ENCODE assay signal across 21 cellular contexts in genomic region chr19:34867631-34868030, GRCh38. TPM values are rescaled to one million over a fixed set of nuclear protein-coding genes. Genes with fewer than 3 reads are reported as not detected.
A peak's percentile ranks its signal among the peaks of the same experiment; 100 is the strongest.
DNase-seq lines count a peak whose midpoint lies in the region; ATAC-seq, FAIRE-seq and TF ChIP-seq lines count a peak whose summit lies in the region.
"Had no signal": no experiment of that assay in that cellular context is flagged by ENCODE, and none has a peak within 500 bp of the region (broad histone marks: within the 10 kb centered on the region; RNA-seq: fewer than 3 reads in every experiment).

No MANE protein-coding gene starts in this region.

- TF ChIP-seq RAD21 in A549 (conservative IDR thresholded peaks at IDR 0.05 in 1 of 2, IDR thresholded peaks at IDR 0.05 in 1 of 2) (no peak), K562 (CRISPR knock-in tag; conservative IDR thresholded peaks at IDR 0.05 in 1 of 2, IDR thresholded peaks at IDR 0.05 in 1 of 2) (no peak)

- DNase-seq in A549 (ENCODE audit: low read depth in 1 of 2, low spot score in 1 of 2) (no peak), GM23338 (ENCODE audit: low spot score) (no peak), K562 (ENCODE audit: extremely low read depth in 1 of 4, low spot score in 3 of 4) (no peak), DMS53 treated with DMSO at 0.1 percent for 48 hours (lab: John Stamatoyannopoulos, UW; ENCODE audit: unreplicated experiment) (no peak), NCI-H1417 (lab: John Stamatoyannopoulos, UW) (no peak)
- no peak for DNase-seq in activated CD8-positive, alpha-beta memory T cell treated with anti-CD3 and anti-CD28 coated beads for 24 hours
- DNase-seq: ACHN; AML-193; C1 segment of cervical spinal cord; Caco-2; CD8-positive, alpha-beta T cell; DMS153; DMS79; EL; GF-D8; H9 had no signal

- H3K4me1 ChIP-seq in A549: no peaks in the 10 kb centered on the region
- H3K4me1 ChIP-seq in GM23338 (ENCODE audit: insufficient read depth): peaks cover 8% of the 10 kb centered on the region
- H3K4me1 ChIP-seq in K562 (replicated peaks in 1 of 2; ENCODE audit: control insufficient read depth in 2 of 2, insufficient read depth in 2 of 2, low read length in 2 of 2): peaks cover 10 to 12% of the 10 kb centered on the region in 2 experiments; a peak in 3 of 5 replicates
- H3K4me1 ChIP-seq: Caco-2 had no signal

- TF ChIP-seq POLR2A in A549 (IDR thresholded peaks at IDR 0.05; ENCODE audit: low read length): no peak
- no peak for TF ChIP-seq POLR2A in K562 (conservative IDR thresholded peaks at IDR 0.05)

- H4K20me1 ChIP-seq in GM23338 (replicated peaks; ENCODE audit: insufficient read depth) (no peaks in the 10 kb centered on the region), K562 (replicated peaks; ENCODE audit: control insufficient read depth, insufficient read depth, low read length) (no peaks in the 10 kb centered on the region)

- H3K27ac ChIP-seq in A549 (no peak overlapping the region), GM23338 (ENCODE audit: low read depth) (no peak overlapping the region), K562 (ENCODE audit: extremely low read depth, low read depth, low read length) (no peak overlapping the region)
- H3K27ac ChIP-seq: 22Rv1 had no signal

- CTCF ChIA-PET in A549 (lab: Yijun Ruan, JAX): interaction anchor here (0.9 kb wide), 1 partner anchor 25 kb away, joined by 3 read pairs; no protein-coding TSS in a partner anchor
- CTCF ChIA-PET in K562 (lab: Yijun Ruan, JAX; ENCODE audit: low intra/inter-chr PET ratio): no interaction called here

- H3K9me2 ChIP-seq in GM23338 (ENCODE audit: insufficient read depth): no peaks in the 10 kb centered on the region

- TF ChIP-seq CTCF in A549 (IDR thresholded peaks at IDR 0.05) (no peak), GM23338 (conservative IDR thresholded peaks at IDR 0.05; ENCODE audit: low read depth in 2 of 2) (no peak), K562 (IDR thresholded peaks at IDR 0.05 in 2 of 3, conservative IDR thresholded peaks at IDR 0.05 in 1 of 3; ENCODE audit: insufficient read depth in 2 of 3, low read depth in 1 of 3, low read length in 3 of 3) (no peak)

- peaks cover 2% of the 10 kb centered on the region for H3K27me3 Mint-ChIP-seq in GM23338 (ENCODE audit: insufficient read depth, low read depth, poor library complexity)

- H3K27me3 ChIP-seq in GM23338 (ENCODE audit: insufficient read depth) (no peaks in the 10 kb centered on the region), K562 (ENCODE audit: control insufficient read depth in 2 of 2, insufficient read depth in 2 of 2, low read length in 2 of 2) (no peaks in the 10 kb centered on the region)

- no peaks in the 10 kb centered on the region for H3K36me3 Mint-ChIP-seq in GM23338 (ENCODE audit: low read depth)
- H3K36me3 Mint-ChIP-seq: CD8-positive, alpha-beta T cell had no signal

- H3K4me3 Mint-ChIP-seq in GM23338: no peak overlapping the region
- H3K4me3 Mint-ChIP-seq: CD8-positive, alpha-beta T cell; H9 had no signal

- no peak for TF ChIP-seq EP300 in A549 (IDR thresholded peaks at IDR 0.05)
- TF ChIP-seq EP300 in K562 (IDR thresholded peaks at IDR 0.05; ENCODE audit: low read length): no peak

- FAIRE-seq in A549 (lab: Jason Lieb, UNC) (peak; percentile 77), K562 (lab: Jason Lieb, UNC) (no peak)
- FAIRE-seq: A204.1, GM12891, GM18507 had no signal

- ATAC-seq in A549: 0 out of 6 replicates have a peak, but pooled peaks of 1 of the 2 experiments have one; percentile 30
- ATAC-seq in GM23338: no peak
- ATAC-seq in K562: peak; percentile 41
- ATAC-seq: CD8-positive, alpha-beta T cell; HCT116 had no signal

- H3K27ac Mint-ChIP-seq in GM23338: no peak overlapping the region
- H3K27ac Mint-ChIP-seq: CD8-positive, alpha-beta T cell had no signal

- H3K9ac ChIP-seq in K562 (ENCODE audit: insufficient read depth in 1 of 2, low read depth in 2 of 2, low read length in 2 of 2): no peak overlapping the region

- H3K9me3 ChIP-seq in A549 (peaks cover 29% of the 10 kb centered on the region), K562 (replicated peaks; ENCODE audit: control insufficient read depth, insufficient read depth, low read depth, low read length) (no peaks in the 10 kb centered on the region)
- H3K9me3 ChIP-seq: Caco-2 had no signal

- H3K79me2 ChIP-seq in GM23338 (replicated peaks; ENCODE audit: insufficient read depth) (no peaks in the 10 kb centered on the region), K562 (ENCODE audit: control insufficient read depth, insufficient read depth, low read length) (no peaks in the 10 kb centered on the region)

- H3K4me2 ChIP-seq in A549 (no peak overlapping the region), GM23338 (peak overlapping the region; percentile 48; the same call in 1 of the 2 replicates), K562 (ENCODE audit: insufficient read depth, low read length) (no peak overlapping the region)

- intact Hi-C loops in K562 (cut with micrococcal nuclease): no loop called here

- POLR2A ChIA-PET in A549 (lab: Yijun Ruan, JAX) (no interaction called here), K562 (lab: Yijun Ruan, JAX) (interaction anchor here (0.6 kb wide), 1 partner anchor 12 kb away, joined by 3 read pairs; no protein-coding TSS in a partner anchor)

- no peaks in the 10 kb centered on the region for H3K36me3 ChIP-seq in GM23338 (ENCODE audit: insufficient read depth)
- no peaks in the 10 kb centered on the region for H3K36me3 ChIP-seq in K562 (ENCODE audit: control insufficient read depth, insufficient read depth, low read length)

- in situ Hi-C loops in K562 (cut with MboI): no loop called here

- peaks cover 5% of the 10 kb centered on the region for H3K9me3 Mint-ChIP-seq in GM23338
- H3K9me3 Mint-ChIP-seq: CD8-positive, alpha-beta T cell had no signal

- H3F3A ChIP-seq in GM23338 (replicated peaks; ENCODE audit: low read depth): no peaks in the 10 kb centered on the region

- no peaks in the 10 kb centered on the region for H3K9me1 ChIP-seq in K562 (ENCODE audit: control insufficient read depth, insufficient read depth, low read length)

- peaks cover 5% of the 10 kb centered on the region; the same call in 2 of the 3 replicates for H3K4me1 Mint-ChIP-seq in GM23338

- BruUV-seq in K562 (replicated peaks; lab: Mats Ljungman, UMichigan): no TSS peak

- 44% methylated on average over 4 of the region's 4 CpGs for WGBS in A549 (ENCODE audit: missing lambda C conversion rate)
- 89% methylated on average over 4 of the region's 4 CpGs for WGBS in K562 (ENCODE audit: insufficient coverage, low coverage, missing lambda C conversion rate)

- no peak overlapping the region for H3K4me3 ChIP-seq in A549
- no peak overlapping the region for H3K4me3 ChIP-seq in GM23338
- no peak overlapping the region for H3K4me3 ChIP-seq in K562

- H2AFZ ChIP-seq in GM23338 (peak overlapping the region; percentile 94), K562 (ENCODE audit: low read depth, low read length) (peak overlapping the region; percentile 72)

TF ChIP-seq in GM23338, 12 proteins besides CTCF, POLR2A, EP300 and RAD21 (continues in another document):
- TF ChIP-seq JUNB (IDR thresholded peaks at IDR 0.05; ENCODE audit: unreplicated experiment): no peak

RNA-seq across cellular contexts. Expression of gene ZNF30, which starts 59.1 kb away (rescaled TPM):
- 9.4 and 11.2 TPM in 2 replicates for polyA plus RNA-seq in A549 (2011; rRNA removed)
- 2.9 and 3.0 TPM in 2 replicates for polyA plus RNA-seq in A549 (2012; cell fraction: cytosol; rRNA removed)
- polyA plus RNA-seq in A549 (2012; cell fraction: nucleus; rRNA removed): 2.0 and 2.8 TPM in 2 replicates
- polyA plus RNA-seq in A549 (2017; fragmentation: RNase III; extraction: RNeasy Plus Mini Kit Qiagen cat#74134 plus additional on column Dnase treatment): 5.1 to 5.7 TPM (median 5.4 TPM) in 3 replicates
- 10.2 and 10.9 TPM in 2 replicates for polyA minus RNA-seq in A549 (2011; rRNA and poly(A)+ RNA removed)
- total RNA-seq in GM23338 (2014; rRNA removed; shearing (Covaris generic)): 4.0 and 18.7 TPM in 2 replicates
- 3.3 and 4.1 TPM in 2 replicates for polyA plus RNA-seq in GM23338 (2016; fragmentation: Nextera tagmentation; extraction: Ambion mirVana)
- 8.3 and 8.9 TPM in 2 replicates for total RNA-seq in K562 (2011; cell fraction: chromatin; rRNA removed; ENCODE audit: low replicate concordance)
- 7.9 and 9.7 TPM in 2 replicates for total RNA-seq in K562 (2011; cell fraction: nucleolus; rRNA removed)
- total RNA-seq in K562 (2011; cell fraction: nucleoplasm; rRNA removed): 5.2 and 5.6 TPM in 2 replicates
- total RNA-seq in K562 (2014; rRNA removed): 7.1 and 10.8 TPM in 2 replicates
- 10.7 and 11.1 TPM in 2 replicates for total RNA-seq in K562 (2014; rRNA removed; fragmentation: Illumina TruSeq; extraction: Trizol)
- 9.0 and 10.6 TPM in 2 replicates for total RNA-seq in K562 (2015; rRNA removed; fragmentation: Illumina TruSeq; extraction: Trizol)
- total RNA-seq in K562 (2021): 10.3 and 11.4 TPM in 2 replicates
- 8.3 and 9.7 TPM in 2 replicates for polyA plus RNA-seq in K562 (2011; rRNA removed)
- 4.2 and 6.0 TPM in 2 replicates for polyA plus RNA-seq in K562 (2011; cell fraction: cytosol; rRNA removed)
- polyA plus RNA-seq in K562 (2011; cell fraction: nucleus; rRNA removed): 5.6 and 6.1 TPM in 2 replicates
- polyA plus RNA-seq in K562 (2012): 6.8 and 8.6 TPM in 2 replicates
- polyA plus RNA-seq in K562 (2014; fragmentation: Illumina TruSeq; extraction: Trizol): 8.3 and 9.8 TPM in 2 replicates
- polyA plus RNA-seq in K562 (2014; fragmentation: Nextera tagmentation; extraction: Ambion mirVana): 10 to 100 TPM in 1 of 2 experiments, 1 to 10 TPM in 1; 9.2 to 13.4 TPM
- polyA plus RNA-seq in K562 (2014; rRNA removed): 7.3 and 7.6 TPM in 2 replicates
- polyA minus RNA-seq in K562 (2011; rRNA and poly(A)+ RNA removed): 12.3 and 15.3 TPM in 2 replicates
- 4.3 and 6.1 TPM in 2 replicates for polyA minus RNA-seq in K562 (2011; cell fraction: cytosol; rRNA and poly(A)+ RNA removed)
- 10.9 and 11.2 TPM in 2 replicates for polyA minus RNA-seq in K562 (2011; cell fraction: nucleus; rRNA and poly(A)+ RNA removed)
